Comparison of ENCODE assay signal across 18 cellular contexts in genomic region chr13:37657134-37657533, GRCh38. TPM values are rescaled to one million over a fixed set of nuclear protein-coding genes. Genes with fewer than 3 reads are reported as not detected.
DNase-seq lines count a peak whose midpoint lies in the region; ATAC-seq and TF ChIP-seq lines count a peak whose summit lies in the region.
"Had no signal": no experiment of that assay in that cellular context is flagged by ENCODE, and none has a peak within 500 bp of the region (broad histone marks: within the 10 kb centered on the region; RNA-seq: fewer than 3 reads in every experiment).

No MANE protein-coding gene starts in this region.

- no peak for TF ChIP-seq CTCF in osteocyte (IDR thresholded peaks at IDR 0.05)

- peaks cover 23% of the 10 kb centered on the region for H3K4me1 Mint-ChIP-seq in osteocyte (ENCODE audit: unreplicated experiment)
- H3K4me1 Mint-ChIP-seq: memory B cell had no signal

- H3K27ac ChIP-seq in epithelial cell of prostate (peak overlapping the region; percentile 85), SJCRH30 (no peak overlapping the region)
- H3K27ac ChIP-seq: cardiac muscle cell, transverse colon had no signal

- DNase-seq in EH (ENCODE audit: low read depth) (peak; percentile 82), RPMI7951 (ENCODE audit: low read depth) (peak; percentile 62), epithelial cell of prostate (ENCODE audit: low read depth, low spot score) (no peak), osteocyte (ENCODE audit: extremely low spot score, unreplicated experiment) (no peak), NCI-H1694 (lab: John Stamatoyannopoulos, UW) (no peak), activated gamma-delta T cell (lab: John Stamatoyannopoulos, UW) (no peak), SJCRH30 (no peak)
- DNase-seq: activated CD8-positive, alpha-beta T cell treated with anti-CD3 and anti-CD28 coated beads for 36 hours; DMS 273 treated with DMSO at 0.1 percent for 48 hours; KG1; NCI-H2029 treated with DMSO at 0.1 percent for 48 hours; NCI-H748 treated with DMSO at 0.1 percent for 48 hours; Right ventricle myocardium superior; stimulated activated CD4-positive, alpha-beta T cell treated with anti-CD3 and anti-CD28 coated beads, Interleukin-15, amount 100 ng/mL, for 24 hours; transverse colon had no signal

- no peaks in the 10 kb centered on the region for H3K27me3 Mint-ChIP-seq in osteocyte (ENCODE audit: unreplicated experiment)
- H3K27me3 Mint-ChIP-seq: activated CD8-positive, alpha-beta T cell treated with anti-CD3 and anti-CD28 coated beads for 36 hours; memory B cell had no signal

- H3K9me3 Mint-ChIP-seq in osteocyte (ENCODE audit: unreplicated experiment), result no peaks in the 10 kb centered on the region
- H3K9me3 Mint-ChIP-seq: activated CD8-positive, alpha-beta T cell treated with anti-CD3 and anti-CD28 coated beads for 36 hours had no signal

- no peaks in the 10 kb centered on the region for H3K9me3 ChIP-seq in SJCRH30 (replicated peaks)
- H3K9me3 ChIP-seq: transverse colon had no signal

- no peak for ATAC-seq in HG02973 (IDR thresholded peaks at IDR 0.05; ENCODE audit: unreplicated experiment)
- ATAC-seq: activated CD8-positive, alpha-beta T cell treated with anti-CD3 and anti-CD28 coated beads for 36 hours had no signal

- H3K36me3 Mint-ChIP-seq in osteocyte (ENCODE audit: unreplicated experiment), result no peaks in the 10 kb centered on the region
- H3K36me3 Mint-ChIP-seq: memory B cell had no signal

- H3K4me1 ChIP-seq in SJCRH30, result no peaks in the 10 kb centered on the region; the same call in 1 of the 2 replicates
- H3K4me1 ChIP-seq: transverse colon had no signal

- no peak overlapping the region for H3K4me3 ChIP-seq in SJCRH30
- H3K4me3 ChIP-seq: cardiac muscle cell, transverse colon had no signal

- peak overlapping the region; percentile 76 for H3K27ac Mint-ChIP-seq in osteocyte (ENCODE audit: unreplicated experiment)
- H3K27ac Mint-ChIP-seq: activated CD8-positive, alpha-beta T cell treated with anti-CD3 and anti-CD28 coated beads for 36 hours; memory B cell had no signal

- no peaks in the 10 kb centered on the region for H3K27me3 ChIP-seq in SJCRH30
- H3K27me3 ChIP-seq: cardiac muscle cell, transverse colon had no signal

- no peak overlapping the region for H3K4me3 Mint-ChIP-seq in osteocyte (ENCODE audit: unreplicated experiment)
- H3K4me3 Mint-ChIP-seq: activated CD8-positive, alpha-beta T cell treated with anti-CD3 and anti-CD28 coated beads for 36 hours; memory B cell had no signal

- no peaks in the 10 kb centered on the region for H3K36me3 ChIP-seq in SJCRH30
- H3K36me3 ChIP-seq: cardiac muscle cell, transverse colon had no signal

RNA-seq across cellular contexts. Expression of gene POSTN, which starts 58.6 kb away (rescaled TPM):
- 32.6 and 39.8 TPM in 2 replicates for total RNA-seq in RPMI7951 (2014; rRNA removed; shearing (Covaris generic))
- total RNA-seq in osteocyte, result 287 and 349 TPM in 2 replicates
- total RNA-seq in SJCRH30 (2014; rRNA removed; shearing (Covaris generic)), result 0.04 TPM in 1 of 2 replicates, not detected in the other
- total RNA-seq: activated CD8-positive, alpha-beta T cell treated with anti-CD3 and anti-CD28 coated beads for 36 hours had no signal

Comparison
In these comparisons a context has a peak if more than half of its experiments do, and no peak if none do; other contexts are left out.
1. DNase-seq: peak in EH (single experiment) and RPMI7951 (single experiment); none in epithelial cell of prostate (single experiment), osteocyte (single experiment), NCI-H1694 (single experiment), activated gamma-delta T cell (single experiment) and SJCRH30 (0 of 2).
2. RNA of gene POSTN, which starts 58.6 kb away (total RNA-seq): 287 to 349 TPM in osteocyte and 32.6 to 39.8 TPM in RPMI7951; 0.04 TPM in SJCRH30; every median in the first group is over 10 times any median in the second.